16 cellular contexts compared by ENCODE assay signal in genomic region chr7:27420702-27421101, GRCh38.
"Had no signal": no experiment of that assay in that cellular context is flagged by ENCODE, and none has a peak within 500 bp of the region (broad histone marks: within the 10 kb centered on the region; RNA-seq: fewer than 3 reads in every experiment).

No MANE protein-coding gene starts in this region.

- H3K4me3 Mint-ChIP-seq: activated B cell treated with CpG ODN at 0.5 μM for 24 hours; activated CD4-positive, alpha-beta memory T cell treated with anti-CD3 and anti-CD28 coated beads for 36 hours; activated CD8-positive, alpha-beta memory T cell treated with anti-CD3 and anti-CD28 coated beads, Interleukin-2, amount 10 ng/mL, durations not matched to agents 7 days and 5 days; activated naive CD8-positive, alpha-beta T cell treated with anti-CD3 and anti-CD28 coated beads for 36 hours; stimulated activated naive B cell treated with anti-CD40 and anti-IgM and Interleukin-4, amounts not matched to agents 10 μg/mL and 1 μg/mL and 100 μg/mL, for 72 hours had no signal

- ATAC-seq: activated CD8-positive, alpha-beta memory T cell treated with anti-CD3 and anti-CD28 coated beads, Interleukin-2, amount 10 ng/mL, durations not matched to agents 7 days and 5 days; sciatic nerve; stimulated activated naive B cell treated with anti-CD40 and anti-IgM and Interleukin-4, amounts not matched to agents 10 μg/mL and 1 μg/mL and 100 μg/mL, for 72 hours; upper lobe of right lung had no signal

- H3K27ac ChIP-seq: dorsolateral prefrontal cortex, spleen, thoracic aorta, upper lobe of right lung had no signal

- H3K4me1 ChIP-seq: upper lobe of right lung had no signal

- H3K9me3 Mint-ChIP-seq: activated B cell treated with CpG ODN at 0.5 μM for 24 hours; activated CD4-positive, alpha-beta memory T cell treated with anti-CD3 and anti-CD28 coated beads for 36 hours; activated naive CD8-positive, alpha-beta T cell treated with anti-CD3 and anti-CD28 coated beads for 36 hours; stimulated activated naive B cell treated with anti-CD40 and anti-IgM and Interleukin-4, amounts not matched to agents 10 μg/mL and 1 μg/mL and 100 μg/mL, for 72 hours had no signal

- H3K36me3 ChIP-seq: spleen, thoracic aorta, upper lobe of right lung had no signal

- H3K27me3 ChIP-seq: spleen, upper lobe of right lung had no signal

- H3K27ac Mint-ChIP-seq: activated B cell treated with CpG ODN at 0.5 μM for 24 hours; activated CD4-positive, alpha-beta memory T cell treated with anti-CD3 and anti-CD28 coated beads for 36 hours; activated CD8-positive, alpha-beta memory T cell treated with anti-CD3 and anti-CD28 coated beads, Interleukin-2, amount 10 ng/mL, durations not matched to agents 7 days and 5 days; activated naive CD8-positive, alpha-beta T cell treated with anti-CD3 and anti-CD28 coated beads for 36 hours; stimulated activated naive B cell treated with anti-CD40 and anti-IgM and Interleukin-4, amounts not matched to agents 10 μg/mL and 1 μg/mL and 100 μg/mL, for 72 hours had no signal

- DNase-seq: activated B cell treated with CpG ODN at 0.5 μM for 24 hours; activated CD4-positive, alpha-beta memory T cell treated with anti-CD3 and anti-CD28 coated beads for 36 hours; activated CD4-positive, alpha-beta T cell treated with anti-CD3 and anti-CD28 coated beads for 4 hours; activated CD8-positive, alpha-beta memory T cell treated with anti-CD3 and anti-CD28 coated beads, Interleukin-2, amount 10 ng/mL, durations not matched to agents 7 days and 5 days; activated naive CD4-positive, alpha-beta T cell; activated naive CD8-positive, alpha-beta T cell treated with anti-CD3 and anti-CD28 coated beads for 36 hours; amniotic stem cell; dorsolateral prefrontal cortex; hypothalamus; islet precursor cell; spleen; stimulated activated naive B cell treated with anti-CD40 and anti-IgM and Interleukin-4, amounts not matched to agents 10 μg/mL and 1 μg/mL and 100 μg/mL, for 72 hours; upper lobe of right lung had no signal

- H3K9me3 ChIP-seq: spleen, thoracic aorta, upper lobe of right lung had no signal

- H3K36me3 Mint-ChIP-seq: activated CD4-positive, alpha-beta memory T cell treated with anti-CD3 and anti-CD28 coated beads for 36 hours; activated CD8-positive, alpha-beta memory T cell treated with anti-CD3 and anti-CD28 coated beads, Interleukin-2, amount 10 ng/mL, durations not matched to agents 7 days and 5 days; activated naive CD8-positive, alpha-beta T cell treated with anti-CD3 and anti-CD28 coated beads for 36 hours; stimulated activated naive B cell treated with anti-CD40 and anti-IgM and Interleukin-4, amounts not matched to agents 10 μg/mL and 1 μg/mL and 100 μg/mL, for 72 hours had no signal

- H3K4me3 ChIP-seq: dorsolateral prefrontal cortex, lung, spleen, thoracic aorta, upper lobe of right lung had no signal

- H3K4me1 Mint-ChIP-seq: activated B cell treated with CpG ODN at 0.5 μM for 24 hours; activated CD8-positive, alpha-beta memory T cell treated with anti-CD3 and anti-CD28 coated beads, Interleukin-2, amount 10 ng/mL, durations not matched to agents 7 days and 5 days; activated naive CD8-positive, alpha-beta T cell treated with anti-CD3 and anti-CD28 coated beads for 36 hours had no signal
